In the genomic region with DNA sequence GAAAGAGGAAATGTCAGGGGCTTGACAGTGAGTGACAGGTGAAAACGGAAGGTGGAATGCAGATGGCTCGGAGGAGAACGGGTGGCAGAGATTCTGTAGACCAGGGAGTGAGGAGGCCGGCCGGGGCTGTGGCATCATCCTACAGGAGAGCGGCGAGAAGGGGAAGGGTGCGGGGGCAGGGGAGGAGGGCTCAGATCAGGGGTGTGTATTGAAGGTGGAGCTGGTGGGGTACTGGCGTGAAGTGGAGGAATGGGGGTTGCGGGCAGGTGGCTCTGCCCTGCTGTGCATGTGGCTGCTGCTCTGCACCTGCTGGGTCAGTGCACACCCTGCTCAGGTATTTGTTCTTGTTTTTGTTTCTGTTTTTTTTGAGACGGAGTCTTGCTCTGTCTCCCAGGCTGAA, we compare ENCODE assay signal across 34 cellular contexts.
"Had no signal": no experiment of that assay in that cellular context is flagged by ENCODE, and none has a peak within 500 bp of the region (broad histone marks: within the 10 kb centered on the region; RNA-seq: fewer than 3 reads in every experiment).

No MANE protein-coding gene starts in this region.

- H3K36me3 Mint-ChIP-seq: activated naive CD4-positive, alpha-beta T cell treated with anti-CD3 and anti-CD28 coated beads, Interleukin-2, amount 10 ng/mL, durations not matched to agents 7 days and 5 days; activated naive CD4-positive, alpha-beta T cell treated with anti-CD3 and anti-CD28 coated beads, Interleukin-2, amount 50 U/mL, for 72 hours; T-cell had no signal

- H3K9me3 ChIP-seq: esophagus squamous epithelium, gastroesophageal sphincter had no signal

- H3K36me3 ChIP-seq: brain microvascular endothelial cell, esophagus squamous epithelium, WERI-Rb-1 had no signal

- H3K27me3 Mint-ChIP-seq: activated B cell treated with CpG ODN at 0.5 μM for 24 hours; activated CD8-positive, alpha-beta T cell treated with anti-CD3 and anti-CD28 coated beads for 36 hours; activated naive CD4-positive, alpha-beta T cell treated with anti-CD3 and anti-CD28 coated beads, Interleukin-2, amount 10 ng/mL, durations not matched to agents 7 days and 5 days; activated T-cell treated with anti-CD3 and anti-CD28 coated beads, Interleukin-2, amount 50 U/mL, for 24 hours; central memory CD8-positive, alpha-beta T cell; effector memory CD8-positive, alpha-beta T cell; T-cell had no signal

- H3K27ac Mint-ChIP-seq: activated B cell treated with CpG ODN at 0.5 μM for 24 hours; activated CD8-positive, alpha-beta T cell treated with anti-CD3 and anti-CD28 coated beads for 36 hours; activated naive CD4-positive, alpha-beta T cell treated with anti-CD3 and anti-CD28 coated beads, Interleukin-2, amount 10 ng/mL, durations not matched to agents 7 days and 5 days; activated naive CD4-positive, alpha-beta T cell treated with anti-CD3 and anti-CD28 coated beads, Interleukin-2, amount 50 U/mL, for 72 hours; activated T-cell treated with anti-CD3 and anti-CD28 coated beads, Interleukin-2, amount 50 U/mL, for 24 hours; activated T-cell treated with anti-CD3 and anti-CD28 coated beads, Interleukin-2, amount 50 U/mL, for 72 hours; effector memory CD8-positive, alpha-beta T cell; T-cell; T-helper 1 cell treated with Interleukin-12 subunit alpha and Interleukin-12 subunit beta and Interleukin-4 antibody, amounts not matched to agents 30 μg/mL and 1 μg/mL, for 36 hours had no signal

- H3K4me3 Mint-ChIP-seq: activated B cell treated with CpG ODN at 0.5 μM for 24 hours; activated CD8-positive, alpha-beta T cell treated with anti-CD3 and anti-CD28 coated beads for 36 hours; activated naive CD4-positive, alpha-beta T cell treated with anti-CD3 and anti-CD28 coated beads, Interleukin-2, amount 10 ng/mL, durations not matched to agents 7 days and 5 days; activated T-cell treated with anti-CD3 and anti-CD28 coated beads, Interleukin-2, amount 50 U/mL, for 24 hours; activated T-cell treated with anti-CD3 and anti-CD28 coated beads, Interleukin-2, amount 50 U/mL, for 72 hours; central memory CD8-positive, alpha-beta T cell; effector memory CD8-positive, alpha-beta T cell; T-cell; T-helper 1 cell treated with Interleukin-12 subunit alpha and Interleukin-12 subunit beta and Interleukin-4 antibody, amounts not matched to agents 30 μg/mL and 1 μg/mL, for 36 hours had no signal

- H3K4me3 ChIP-seq: esophagus squamous epithelium, gastroesophageal sphincter had no signal

- H3K4me1 Mint-ChIP-seq: activated B cell treated with CpG ODN at 0.5 μM for 24 hours; activated naive CD4-positive, alpha-beta T cell treated with anti-CD3 and anti-CD28 coated beads, Interleukin-2, amount 10 ng/mL, durations not matched to agents 7 days and 5 days; central memory CD8-positive, alpha-beta T cell; T-cell had no signal

- H3K9me3 Mint-ChIP-seq: activated B cell treated with CpG ODN at 0.5 μM for 24 hours; activated CD8-positive, alpha-beta T cell treated with anti-CD3 and anti-CD28 coated beads for 36 hours; activated naive CD4-positive, alpha-beta T cell treated with anti-CD3 and anti-CD28 coated beads, Interleukin-2, amount 10 ng/mL, durations not matched to agents 7 days and 5 days; activated naive CD4-positive, alpha-beta T cell treated with anti-CD3 and anti-CD28 coated beads, Interleukin-2, amount 50 U/mL, for 72 hours; activated T-cell treated with anti-CD3 and anti-CD28 coated beads, Interleukin-2, amount 50 U/mL, for 24 hours; activated T-cell treated with anti-CD3 and anti-CD28 coated beads, Interleukin-2, amount 50 U/mL, for 72 hours; central memory CD8-positive, alpha-beta T cell; T-cell; T-helper 1 cell treated with Interleukin-12 subunit alpha and Interleukin-12 subunit beta and Interleukin-4 antibody, amounts not matched to agents 30 μg/mL and 1 μg/mL, for 36 hours had no signal

- ATAC-seq: activated CD4-positive, CD25-positive, alpha-beta regulatory T cell treated with anti-CD3 and anti-CD28 coated beads, Interleukin-2, amount 50 U/mL, for 24 hours; activated CD8-positive, alpha-beta T cell treated with anti-CD3 and anti-CD28 coated beads for 36 hours; activated naive CD4-positive, alpha-beta T cell treated with anti-CD3 and anti-CD28 coated beads, Interleukin-2, amount 50 U/mL, for 72 hours; activated T-cell treated with anti-CD3 and anti-CD28 coated beads, Interleukin-2, amount 50 U/mL, for 72 hours; effector memory CD8-positive, alpha-beta T cell; gastroesophageal sphincter; T-cell had no signal

- DNase-seq: activated B cell treated with CpG ODN at 0.5 μM for 24 hours; activated CD4-positive, alpha-beta T cell treated with anti-CD3 and anti-CD28 coated beads for 48 hours; activated CD4-positive, alpha-beta T cell treated with anti-CD3 and anti-CD28 coated beads, Interleukin-2, amount 50 U/mL, for 1 hour; activated CD4-positive, alpha-beta T cell treated with anti-CD3 and anti-CD28 coated beads, Interleukin-2, amount 50 U/mL, for 48 hours; activated CD8-positive, alpha-beta memory T cell treated with anti-CD3 and anti-CD28 coated beads for 24 hours; activated CD8-positive, alpha-beta T cell treated with anti-CD3 and anti-CD28 coated beads for 36 hours; activated gamma-delta T cell; activated naive CD4-positive, alpha-beta T cell; activated naive CD4-positive, alpha-beta T cell treated with anti-CD3 and anti-CD28 coated beads, Interleukin-2, amount 10 ng/mL, durations not matched to agents 7 days and 5 days; activated T-cell treated with anti-CD3 and anti-CD28 coated beads for 4 hours; activated T-cell treated with anti-CD3 and anti-CD28 coated beads, Interleukin-2, amount 50 U/mL, for 24 hours; activated T-cell treated with anti-CD3 and anti-CD28 coated beads, Interleukin-2, amount 50 U/mL, for 72 hours; amniotic stem cell; anterior cingulate cortex; brain microvascular endothelial cell; cortex of kidney; dermis blood vessel endothelial cell; effector CD4-positive, alpha-beta T cell; effector memory CD8-positive, alpha-beta T cell; esophagus squamous epithelium; foreskin melanocyte; T-cell; T1000; WERI-Rb-1 had no signal

- H3K27me3 ChIP-seq: brain microvascular endothelial cell, gastroesophageal sphincter had no signal

- H3K4me1 ChIP-seq: gastroesophageal sphincter had no signal

- H3K27ac ChIP-seq: brain microvascular endothelial cell, epithelial cell of prostate, esophagus squamous epithelium, gastroesophageal sphincter, WERI-Rb-1 had no signal

- FAIRE-seq: astrocyte, bronchial epithelial cell, colon, endothelial cell of umbilical vein had no signal
